In the genomic region with DNA sequence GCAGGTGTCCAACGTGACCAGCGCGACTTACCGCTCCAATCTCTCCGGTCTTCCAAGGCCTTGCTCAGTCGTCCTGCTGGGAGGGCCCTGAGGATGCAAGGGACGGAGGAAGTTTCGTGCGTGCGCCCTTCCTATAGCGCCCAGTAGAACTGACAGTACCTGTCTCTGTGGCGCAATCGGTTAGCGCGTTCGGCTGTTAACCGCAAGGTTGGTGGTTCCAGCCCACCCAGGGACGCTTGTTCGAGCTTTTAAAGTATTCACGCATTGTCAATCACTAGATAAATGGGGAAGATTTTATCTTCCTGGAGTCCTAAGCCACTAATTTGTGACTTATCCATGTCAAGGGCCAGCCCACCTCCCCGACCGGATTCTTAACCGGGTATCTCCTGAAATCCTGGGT, we compare ENCODE assay signal across 8 cellular contexts.
A peak's percentile ranks its signal among the peaks of the same experiment; 100 is the strongest.
DNase-seq lines count a peak whose midpoint lies in the region; ATAC-seq and TF ChIP-seq lines count a peak whose summit lies in the region.
"Not testable (repeated sequence)": the region's sequence is repeated elsewhere in the genome, so short reads cannot be mapped to it uniquely, and the experiment has no call there.

No MANE protein-coding gene starts in this region.

- POLR2A ChIA-PET in activated CD4-positive, alpha-beta T cell treated with anti-CD3 and anti-CD28 coated beads for 36 hours (lab: Charles Lee): not testable (repeated sequence)

- peak overlapping the region; percentile 27 for H3K4me3 ChIP-seq in H7 (ENCODE audit: insufficient read depth, low read depth, low read length)
- H3K4me3 ChIP-seq in ascending aorta: peak overlapping the region; percentile 36 to 61
- H3K4me3 ChIP-seq in foreskin fibroblast (ENCODE audit: low read depth in 1 of 2, low read length in 2 of 2): peak overlapping the region in 1 of 2 donors; percentile 33
- H3K4me3 ChIP-seq in mononuclear cell (ENCODE audit: low read length): peak overlapping the region; percentile 40
- peak overlapping the region; percentile 7 for H3K4me3 ChIP-seq in urinary bladder (ENCODE audit: low read depth, low read length)

- DNase-seq in H7: not testable (repeated sequence)
- DNase-seq in NCI-H524 (lab: John Stamatoyannopoulos, UW) (peak; percentile 46 to 82), ascending aorta (ENCODE audit: low spot score in 2 of 2) (peak in 1 of 2 donors; percentile 66), foreskin fibroblast (peak; percentile 65 to 71)
- DNase-seq in activated CD4-positive, alpha-beta T cell treated with anti-CD3 and anti-CD28 coated beads for 36 hours: peak; percentile 76
- DNase-seq in stimulated activated CD4-positive, alpha-beta T cell treated with anti-CD3 and anti-CD28 coated beads, Interleukin-15, amount 100 ng/mL, for 1 hour (ENCODE audit: low read depth in 1 of 2, low spot score in 1 of 2): peak; percentile 19 to 33

- H3K36me3 Mint-ChIP-seq in activated CD4-positive, alpha-beta T cell treated with anti-CD3 and anti-CD28 coated beads for 36 hours (ENCODE audit: low read depth): not testable (repeated sequence)

- intact Hi-C loops in activated CD4-positive, alpha-beta T cell treated with anti-CD3 and anti-CD28 coated beads for 36 hours (cut with DNase I, micrococcal nuclease); ascending aorta (cut with DNase I): not testable (repeated sequence)

- H3K4me3 Mint-ChIP-seq in activated CD4-positive, alpha-beta T cell treated with anti-CD3 and anti-CD28 coated beads for 36 hours: peak overlapping the region; percentile 76

- H3K9me3 ChIP-seq in ascending aorta; mononuclear cell (ENCODE audit: low read depth, low read length): not testable (repeated sequence)

- not testable (repeated sequence) for H3K4me1 Mint-ChIP-seq in activated CD4-positive, alpha-beta T cell treated with anti-CD3 and anti-CD28 coated beads for 36 hours

- not testable (repeated sequence) for H3K27me3 ChIP-seq in H7 (ENCODE audit: control insufficient read depth, insufficient read depth, low read length); ascending aorta; mononuclear cell (ENCODE audit: insufficient read depth, low read length)

- peak overlapping the region; percentile 68 to 74 for H3K27ac ChIP-seq in ascending aorta
- H3K27ac ChIP-seq in urinary bladder (ENCODE audit: low read depth): not testable (repeated sequence)

- H3K36me3 ChIP-seq in H7 (replicated peaks; ENCODE audit: control insufficient read depth, insufficient read depth, low read length); ascending aorta; urinary bladder (ENCODE audit: insufficient read depth): not testable (repeated sequence)

- H3K4me1 ChIP-seq in ascending aorta; mononuclear cell (ENCODE audit: insufficient read depth, low read length); urinary bladder (ENCODE audit: insufficient read depth): not testable (repeated sequence)

- peak overlapping the region; percentile 86 for H3K27ac Mint-ChIP-seq in activated CD4-positive, alpha-beta T cell treated with anti-CD3 and anti-CD28 coated beads for 36 hours

- not testable (repeated sequence) for H3K27me3 Mint-ChIP-seq in activated CD4-positive, alpha-beta T cell treated with anti-CD3 and anti-CD28 coated beads for 36 hours

- not testable (repeated sequence) for ATAC-seq in activated CD4-positive, alpha-beta T cell treated with anti-CD3 and anti-CD28 coated beads for 36 hours

- CTCF ChIA-PET in activated CD4-positive, alpha-beta T cell treated with anti-CD3 and anti-CD28 coated beads for 36 hours (lab: Charles Lee): not testable (repeated sequence)

- not testable (repeated sequence) for TF ChIP-seq CTCF in ascending aorta (IDR thresholded peaks at IDR 0.05); foreskin fibroblast (IDR thresholded peaks at IDR 0.05; ENCODE audit: low read depth, low read length)

- 2% methylated on average over 20 of the region's 23 CpGs for WGBS in urinary bladder

- not testable (repeated sequence) for H3K9me3 Mint-ChIP-seq in activated CD4-positive, alpha-beta T cell treated with anti-CD3 and anti-CD28 coated beads for 36 hours (ENCODE audit: low read depth)
